Comparison of ENCODE assay signal across 2 cellular contexts in the genomic region with DNA sequence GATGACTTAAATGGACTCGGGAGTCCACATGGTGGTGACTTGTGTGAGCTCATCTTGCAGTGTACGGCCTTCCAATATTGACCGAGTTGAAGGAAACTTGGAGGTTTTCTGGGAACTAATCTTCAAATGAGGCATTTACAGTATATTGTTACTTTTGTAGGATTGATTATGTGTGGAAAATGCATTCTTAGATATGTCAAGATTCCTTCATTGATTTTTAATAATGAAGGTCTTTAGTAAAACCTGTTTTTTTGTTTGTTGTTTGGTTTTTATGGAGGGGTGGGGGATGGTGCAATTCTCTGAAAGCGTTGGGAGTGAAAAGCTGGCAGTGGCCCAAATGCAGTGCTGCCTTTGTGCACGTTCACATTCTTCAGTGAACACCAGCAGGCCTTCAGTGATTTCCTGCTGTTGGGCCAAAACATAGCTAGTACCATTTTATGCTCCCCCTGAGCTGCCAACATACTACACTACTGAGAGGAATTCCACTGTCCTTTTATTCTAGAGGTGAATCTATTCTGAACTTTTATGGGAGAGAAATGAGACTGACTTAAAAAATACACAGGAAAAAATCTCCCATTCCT.
TF ChIP-seq lines count a peak whose summit lies in the region.

No MANE protein-coding gene starts in this region.

TF ChIP-seq in Ishikawa, 13 proteins besides CTCF, POLR2A, EP300 and RAD21 (continued from another document):
- TF ChIP-seq, protein P1, sequence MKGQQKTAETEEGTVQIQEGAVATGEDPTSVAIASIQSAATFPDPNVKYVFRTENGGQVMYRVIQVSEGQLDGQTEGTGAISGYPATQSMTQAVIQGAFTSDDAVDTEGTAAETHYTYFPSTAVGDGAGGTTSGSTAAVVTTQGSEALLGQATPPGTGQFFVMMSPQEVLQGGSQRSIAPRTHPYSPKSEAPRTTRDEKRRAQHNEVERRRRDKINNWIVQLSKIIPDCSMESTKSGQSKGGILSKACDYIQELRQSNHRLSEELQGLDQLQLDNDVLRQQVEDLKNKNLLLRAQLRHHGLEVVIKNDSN (IDR thresholded peaks at IDR 0.05), result no peak
- TF ChIP-seq CEBPB (IDR thresholded peaks at IDR 0.05), result peak; percentile 16; the same call in 1 of the 2 replicates
- no peak for TF ChIP-seq EGR1 (IDR thresholded peaks at IDR 0.05)
- TF ChIP-seq NFIC (IDR thresholded peaks at IDR 0.05), result peak; percentile 85
- no peak for TF ChIP-seq ZBTB7A (IDR thresholded peaks at IDR 0.05; ENCODE audit: low read depth)
- no peak for TF ChIP-seq TAF1 (IDR thresholded peaks at IDR 0.05; ENCODE audit: low read depth)
- TF ChIP-seq, protein P2, sequence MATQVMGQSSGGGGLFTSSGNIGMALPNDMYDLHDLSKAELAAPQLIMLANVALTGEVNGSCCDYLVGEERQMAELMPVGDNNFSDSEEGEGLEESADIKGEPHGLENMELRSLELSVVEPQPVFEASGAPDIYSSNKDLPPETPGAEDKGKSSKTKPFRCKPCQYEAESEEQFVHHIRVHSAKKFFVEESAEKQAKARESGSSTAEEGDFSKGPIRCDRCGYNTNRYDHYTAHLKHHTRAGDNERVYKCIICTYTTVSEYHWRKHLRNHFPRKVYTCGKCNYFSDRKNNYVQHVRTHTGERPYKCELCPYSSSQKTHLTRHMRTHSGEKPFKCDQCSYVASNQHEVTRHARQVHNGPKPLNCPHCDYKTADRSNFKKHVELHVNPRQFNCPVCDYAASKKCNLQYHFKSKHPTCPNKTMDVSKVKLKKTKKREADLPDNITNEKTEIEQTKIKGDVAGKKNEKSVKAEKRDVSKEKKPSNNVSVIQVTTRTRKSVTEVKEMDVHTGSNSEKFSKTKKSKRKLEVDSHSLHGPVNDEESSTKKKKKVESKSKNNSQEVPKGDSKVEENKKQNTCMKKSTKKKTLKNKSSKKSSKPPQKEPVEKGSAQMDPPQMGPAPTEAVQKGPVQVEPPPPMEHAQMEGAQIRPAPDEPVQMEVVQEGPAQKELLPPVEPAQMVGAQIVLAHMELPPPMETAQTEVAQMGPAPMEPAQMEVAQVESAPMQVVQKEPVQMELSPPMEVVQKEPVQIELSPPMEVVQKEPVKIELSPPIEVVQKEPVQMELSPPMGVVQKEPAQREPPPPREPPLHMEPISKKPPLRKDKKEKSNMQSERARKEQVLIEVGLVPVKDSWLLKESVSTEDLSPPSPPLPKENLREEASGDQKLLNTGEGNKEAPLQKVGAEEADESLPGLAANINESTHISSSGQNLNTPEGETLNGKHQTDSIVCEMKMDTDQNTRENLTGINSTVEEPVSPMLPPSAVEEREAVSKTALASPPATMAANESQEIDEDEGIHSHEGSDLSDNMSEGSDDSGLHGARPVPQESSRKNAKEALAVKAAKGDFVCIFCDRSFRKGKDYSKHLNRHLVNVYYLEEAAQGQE (IDR thresholded peaks at IDR 0.05; ENCODE audit: low read depth), result no peak
- TF ChIP-seq TCF12 (IDR thresholded peaks at IDR 0.05; ENCODE audit: low read depth), result peak; percentile 37; the same call in 1 of the 2 replicates
- peak; percentile 54; the same call in 1 of the 2 replicates for TF ChIP-seq TEAD4 (IDR thresholded peaks at IDR 0.05)
- TF ChIP-seq CREB1 (IDR thresholded peaks at IDR 0.05; ENCODE audit: low read depth), result no peak
TF ChIP-seq in Ishikawa: peak in this region for 5.

TF ChIP-seq in K562, 482 proteins besides CTCF, POLR2A, EP300 and RAD21 (continued from another document and continues in another):
- TF ChIP-seq, protein P3, sequence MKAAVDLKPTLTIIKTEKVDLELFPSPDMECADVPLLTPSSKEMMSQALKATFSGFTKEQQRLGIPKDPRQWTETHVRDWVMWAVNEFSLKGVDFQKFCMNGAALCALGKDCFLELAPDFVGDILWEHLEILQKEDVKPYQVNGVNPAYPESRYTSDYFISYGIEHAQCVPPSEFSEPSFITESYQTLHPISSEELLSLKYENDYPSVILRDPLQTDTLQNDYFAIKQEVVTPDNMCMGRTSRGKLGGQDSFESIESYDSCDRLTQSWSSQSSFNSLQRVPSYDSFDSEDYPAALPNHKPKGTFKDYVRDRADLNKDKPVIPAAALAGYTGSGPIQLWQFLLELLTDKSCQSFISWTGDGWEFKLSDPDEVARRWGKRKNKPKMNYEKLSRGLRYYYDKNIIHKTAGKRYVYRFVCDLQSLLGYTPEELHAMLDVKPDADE (conservative IDR thresholded peaks at IDR 0.05; ENCODE audit: control insufficient read depth, low read depth, low read length), result no peak
- TF ChIP-seq, protein P4, sequence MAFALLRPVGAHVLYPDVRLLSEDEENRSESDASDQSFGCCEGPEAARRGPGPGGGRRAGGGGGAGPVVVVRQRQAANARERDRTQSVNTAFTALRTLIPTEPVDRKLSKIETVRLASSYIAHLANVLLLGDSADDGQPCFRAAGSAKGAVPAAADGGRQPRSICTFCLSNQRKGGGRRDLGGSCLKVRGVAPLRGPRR (CRISPR knock-in tag; IDR thresholded peaks at IDR 0.05), result no peak
- TF ChIP-seq BRD4 (IDR thresholded peaks at IDR 0.05) (0 out of 2 replicates have a peak, but pooled peaks have one; percentile 55), NR3C1 (CRISPR knock-in tag; IDR thresholded peaks at IDR 0.05) (no peak), HEY1 (CRISPR knock-in tag; IDR thresholded peaks at IDR 0.05; ENCODE audit: borderline replicate concordance) (peak; percentile 64; the same call in 1 of the 2 replicates), PHF20 (IDR thresholded peaks at IDR 0.05; ENCODE audit: partially characterized antibody) (no peak), ELF2 (CRISPR knock-in tag; IDR thresholded peaks at IDR 0.05) (peak; percentile 60; the same call in 1 of the 2 replicates), ZEB2 (IDR thresholded peaks at IDR 0.05) (0 out of 2 replicates have a peak, but pooled peaks have one; percentile 50), ARID1B (IDR thresholded peaks at IDR 0.05) (peak; percentile 69), ZBTB17 (CRISPR knock-in tag; IDR thresholded peaks at IDR 0.05) (peak; percentile 87), CSDE1 (IDR thresholded peaks at IDR 0.05) (no peak), ZNF668 (CRISPR knock-in tag; IDR thresholded peaks at IDR 0.05) (peak; percentile 82; the same call in 1 of the 2 replicates)
- TF ChIP-seq, protein P5, sequence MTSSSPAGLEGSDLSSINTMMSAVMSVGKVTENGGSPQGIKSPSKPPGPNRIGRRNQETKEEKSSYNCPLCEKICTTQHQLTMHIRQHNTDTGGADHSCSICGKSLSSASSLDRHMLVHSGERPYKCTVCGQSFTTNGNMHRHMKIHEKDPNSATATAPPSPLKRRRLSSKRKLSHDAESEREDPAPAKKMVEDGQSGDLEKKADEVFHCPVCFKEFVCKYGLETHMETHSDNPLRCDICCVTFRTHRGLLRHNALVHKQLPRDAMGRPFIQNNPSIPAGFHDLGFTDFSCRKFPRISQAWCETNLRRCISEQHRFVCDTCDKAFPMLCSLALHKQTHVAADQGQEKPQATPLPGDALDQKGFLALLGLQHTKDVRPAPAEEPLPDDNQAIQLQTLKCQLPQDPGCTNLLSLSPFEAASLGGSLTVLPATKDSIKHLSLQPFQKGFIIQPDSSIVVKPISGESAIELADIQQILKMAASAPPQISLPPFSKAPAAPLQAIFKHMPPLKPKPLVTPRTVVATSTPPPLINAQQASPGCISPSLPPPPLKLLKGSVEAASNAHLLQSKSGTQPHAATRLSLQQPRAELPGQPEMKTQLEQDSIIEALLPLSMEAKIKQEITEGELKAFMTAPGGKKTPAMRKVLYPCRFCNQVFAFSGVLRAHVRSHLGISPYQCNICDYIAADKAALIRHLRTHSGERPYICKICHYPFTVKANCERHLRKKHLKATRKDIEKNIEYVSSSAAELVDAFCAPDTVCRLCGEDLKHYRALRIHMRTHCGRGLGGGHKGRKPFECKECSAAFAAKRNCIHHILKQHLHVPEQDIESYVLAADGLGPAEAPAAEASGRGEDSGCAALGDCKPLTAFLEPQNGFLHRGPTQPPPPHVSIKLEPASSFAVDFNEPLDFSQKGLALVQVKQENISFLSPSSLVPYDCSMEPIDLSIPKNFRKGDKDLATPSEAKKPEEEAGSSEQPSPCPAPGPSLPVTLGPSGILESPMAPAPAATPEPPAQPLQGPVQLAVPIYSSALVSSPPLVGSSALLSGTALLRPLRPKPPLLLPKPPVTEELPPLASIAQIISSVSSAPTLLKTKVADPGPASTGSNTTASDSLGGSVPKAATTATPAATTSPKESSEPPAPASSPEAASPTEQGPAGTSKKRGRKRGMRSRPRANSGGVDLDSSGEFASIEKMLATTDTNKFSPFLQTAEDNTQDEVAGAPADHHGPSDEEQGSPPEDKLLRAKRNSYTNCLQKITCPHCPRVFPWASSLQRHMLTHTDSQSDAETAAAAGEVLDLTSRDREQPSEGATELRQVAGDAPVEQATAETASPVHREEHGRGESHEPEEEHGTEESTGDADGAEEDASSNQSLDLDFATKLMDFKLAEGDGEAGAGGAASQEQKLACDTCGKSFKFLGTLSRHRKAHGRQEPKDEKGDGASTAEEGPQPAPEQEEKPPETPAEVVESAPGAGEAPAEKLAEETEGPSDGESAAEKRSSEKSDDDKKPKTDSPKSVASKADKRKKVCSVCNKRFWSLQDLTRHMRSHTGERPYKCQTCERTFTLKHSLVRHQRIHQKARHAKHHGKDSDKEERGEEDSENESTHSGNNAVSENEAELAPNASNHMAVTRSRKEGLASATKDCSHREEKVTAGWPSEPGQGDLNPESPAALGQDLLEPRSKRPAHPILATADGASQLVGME (CRISPR knock-in tag; IDR thresholded peaks at IDR 0.05), result peak; percentile 94
- TF ChIP-seq, protein P6, sequence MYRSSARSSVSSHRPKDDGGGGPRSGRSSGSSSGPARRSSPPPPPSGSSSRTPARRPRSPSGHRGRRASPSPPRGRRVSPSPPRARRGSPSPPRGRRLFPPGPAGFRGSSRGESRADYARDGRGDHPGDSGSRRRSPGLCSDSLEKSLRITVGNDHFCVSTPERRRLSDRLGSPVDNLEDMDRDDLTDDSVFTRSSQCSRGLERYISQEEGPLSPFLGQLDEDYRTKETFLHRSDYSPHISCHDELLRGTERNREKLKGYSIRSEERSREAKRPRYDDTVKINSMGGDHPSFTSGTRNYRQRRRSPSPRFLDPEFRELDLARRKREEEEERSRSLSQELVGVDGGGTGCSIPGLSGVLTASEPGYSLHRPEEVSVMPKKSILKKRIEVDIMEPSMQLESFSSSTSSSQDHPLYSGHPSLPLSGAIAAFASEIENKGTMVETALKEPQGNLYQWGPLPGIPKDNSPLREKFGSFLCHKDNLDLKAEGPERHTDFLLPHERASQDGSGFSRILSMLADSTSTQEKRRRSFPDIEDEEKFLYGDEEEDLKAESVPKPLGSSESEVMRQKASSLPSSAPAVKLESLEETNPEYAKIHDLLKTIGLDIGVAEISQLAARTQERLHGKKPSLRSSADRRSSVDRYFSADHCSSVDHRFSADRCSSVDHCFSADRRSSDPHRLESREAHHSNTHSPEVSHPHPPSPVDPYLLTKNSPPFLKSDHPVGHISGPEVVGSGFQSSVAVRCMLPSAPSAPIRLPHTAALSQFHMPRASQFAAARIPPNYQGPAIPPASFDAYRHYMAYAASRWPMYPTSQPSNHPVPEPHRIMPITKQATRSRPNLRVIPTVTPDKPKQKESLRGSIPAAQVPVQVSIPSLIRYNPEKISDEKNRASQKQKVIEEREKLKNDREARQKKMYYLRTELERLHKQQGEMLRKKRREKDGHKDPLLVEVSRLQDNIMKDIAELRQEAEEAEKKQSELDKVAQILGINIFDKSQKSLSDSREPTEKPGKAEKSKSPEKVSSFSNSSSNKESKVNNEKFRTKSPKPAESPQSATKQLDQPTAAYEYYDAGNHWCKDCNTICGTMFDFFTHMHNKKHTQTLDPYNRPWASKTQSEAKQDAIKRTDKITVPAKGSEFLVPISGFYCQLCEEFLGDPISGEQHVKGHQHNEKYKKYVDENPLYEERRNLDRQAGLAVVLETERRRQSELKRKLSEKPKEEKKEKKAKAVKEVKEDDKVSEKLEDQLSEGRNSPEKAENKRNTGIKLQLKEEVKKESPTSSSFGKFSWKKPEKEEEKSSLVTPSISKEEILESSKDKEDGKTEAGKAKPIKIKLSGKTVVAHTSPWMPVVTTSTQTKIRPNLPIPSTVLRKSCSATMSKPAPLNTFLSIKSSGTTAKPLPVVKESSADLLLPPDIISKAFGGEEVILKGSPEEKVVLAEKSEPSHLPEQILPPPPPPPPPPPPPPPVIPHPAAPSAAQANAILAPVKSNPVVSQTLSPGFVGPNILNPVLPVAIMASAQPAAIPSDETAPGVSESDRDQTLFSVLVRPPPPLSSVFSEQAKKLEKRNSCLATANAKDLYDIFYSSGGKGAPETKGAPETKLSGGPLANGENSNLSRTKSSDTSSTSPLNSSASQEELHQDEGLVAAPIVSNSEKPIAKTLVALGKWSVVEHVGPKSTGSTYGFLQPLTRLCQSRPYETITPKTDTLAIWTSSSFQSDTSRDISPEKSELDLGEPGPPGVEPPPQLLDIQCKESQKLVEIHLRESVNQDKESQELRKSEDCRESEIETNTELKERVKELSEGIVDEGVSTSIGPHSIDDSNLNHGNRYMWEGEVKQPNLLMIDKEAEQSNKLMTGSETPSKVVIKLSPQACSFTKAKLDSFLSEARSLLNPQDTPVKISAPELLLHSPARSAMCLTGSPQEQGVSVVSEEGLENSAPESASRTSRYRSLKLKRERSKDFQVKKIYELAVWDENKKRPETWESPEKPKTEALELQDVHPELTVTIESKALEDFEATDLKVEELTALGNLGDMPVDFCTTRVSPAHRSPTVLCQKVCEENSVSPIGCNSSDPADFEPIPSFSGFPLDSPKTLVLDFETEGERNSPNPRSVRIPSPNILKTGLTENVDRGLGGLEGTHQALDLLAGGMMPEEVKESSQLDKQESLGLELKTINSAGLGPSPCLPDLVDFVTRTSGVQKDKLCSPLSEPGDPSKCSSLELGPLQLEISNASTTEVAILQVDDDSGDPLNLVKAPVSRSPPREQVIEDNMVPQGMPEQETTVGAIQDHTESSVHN (IDR thresholded peaks at IDR 0.05; ENCODE audit: borderline replicate concordance in 1 of 2, low read depth in 1 of 2), result peak in 1 of 2 experiments; percentile 58; a peak in 1 of 4 replicates
- TF ChIP-seq, protein P7, sequence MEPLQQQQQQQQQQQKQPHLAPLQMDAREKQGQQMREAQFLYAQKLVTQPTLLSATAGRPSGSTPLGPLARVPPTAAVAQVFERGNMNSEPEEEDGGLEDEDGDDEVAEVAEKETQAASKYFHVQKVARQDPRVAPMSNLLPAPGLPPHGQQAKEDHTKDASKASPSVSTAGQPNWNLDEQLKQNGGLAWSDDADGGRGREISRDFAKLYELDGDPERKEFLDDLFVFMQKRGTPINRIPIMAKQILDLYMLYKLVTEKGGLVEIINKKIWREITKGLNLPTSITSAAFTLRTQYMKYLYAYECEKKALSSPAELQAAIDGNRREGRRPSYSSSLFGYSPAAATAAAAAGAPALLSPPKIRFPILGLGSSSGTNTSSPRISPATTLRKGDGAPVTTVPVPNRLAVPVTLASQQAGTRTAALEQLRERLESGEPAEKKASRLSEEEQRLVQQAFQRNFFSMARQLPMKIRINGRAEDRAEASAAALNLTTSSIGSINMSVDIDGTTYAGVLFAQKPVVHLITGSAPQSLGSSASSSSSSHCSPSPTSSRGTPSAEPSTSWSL (CRISPR knock-in tag; IDR thresholded peaks at IDR 0.05; ENCODE audit: borderline replicate concordance), result peak; percentile 66; the same call in 1 of the 2 replicates
- TF ChIP-seq, protein P8, sequence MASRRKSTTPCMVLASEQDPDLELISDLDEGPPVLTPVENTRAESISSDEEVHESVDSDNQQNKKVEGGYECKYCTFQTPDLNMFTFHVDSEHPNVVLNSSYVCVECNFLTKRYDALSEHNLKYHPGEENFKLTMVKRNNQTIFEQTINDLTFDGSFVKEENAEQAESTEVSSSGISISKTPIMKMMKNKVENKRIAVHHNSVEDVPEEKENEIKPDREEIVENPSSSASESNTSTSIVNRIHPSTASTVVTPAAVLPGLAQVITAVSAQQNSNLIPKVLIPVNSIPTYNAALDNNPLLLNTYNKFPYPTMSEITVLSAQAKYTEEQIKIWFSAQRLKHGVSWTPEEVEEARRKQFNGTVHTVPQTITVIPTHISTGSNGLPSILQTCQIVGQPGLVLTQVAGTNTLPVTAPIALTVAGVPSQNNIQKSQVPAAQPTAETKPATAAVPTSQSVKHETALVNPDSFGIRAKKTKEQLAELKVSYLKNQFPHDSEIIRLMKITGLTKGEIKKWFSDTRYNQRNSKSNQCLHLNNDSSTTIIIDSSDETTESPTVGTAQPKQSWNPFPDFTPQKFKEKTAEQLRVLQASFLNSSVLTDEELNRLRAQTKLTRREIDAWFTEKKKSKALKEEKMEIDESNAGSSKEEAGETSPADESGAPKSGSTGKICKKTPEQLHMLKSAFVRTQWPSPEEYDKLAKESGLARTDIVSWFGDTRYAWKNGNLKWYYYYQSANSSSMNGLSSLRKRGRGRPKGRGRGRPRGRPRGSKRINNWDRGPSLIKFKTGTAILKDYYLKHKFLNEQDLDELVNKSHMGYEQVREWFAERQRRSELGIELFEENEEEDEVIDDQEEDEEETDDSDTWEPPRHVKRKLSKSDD (conservative IDR thresholded peaks at IDR 0.05; ENCODE audit: low read length), result no peak
